In the genomic region with DNA sequence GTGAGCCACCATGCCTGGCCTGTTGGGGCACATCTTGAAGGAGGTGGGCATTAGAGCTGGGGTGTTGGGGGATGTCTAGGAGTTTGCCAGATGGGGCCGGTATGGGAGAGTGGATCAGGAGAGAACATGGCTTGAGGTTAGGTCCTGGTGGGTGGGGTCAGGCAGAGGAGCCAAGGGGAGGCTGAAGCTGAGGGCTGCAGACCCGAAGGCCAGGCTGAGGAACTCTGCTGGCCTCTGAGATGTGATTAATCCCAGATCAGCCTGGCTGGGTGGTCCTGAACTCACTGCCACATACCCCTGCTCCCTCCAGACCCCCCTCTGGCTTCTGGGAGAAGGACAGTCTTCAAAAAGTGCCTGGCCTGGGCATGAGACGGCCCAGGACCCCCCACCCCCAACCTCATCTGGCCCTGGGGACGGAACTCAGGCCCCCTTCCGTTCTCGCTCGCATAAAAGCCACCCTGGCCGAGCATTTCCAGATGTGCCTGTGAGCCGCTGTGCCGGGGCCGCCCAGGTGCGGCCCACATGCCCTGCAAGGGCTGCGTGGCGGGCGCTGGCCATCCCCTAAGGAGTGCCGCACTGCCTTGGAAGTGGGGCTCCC, we compare ENCODE assay signal across 9 cellular contexts. TPM values are rescaled to one million over a fixed set of nuclear protein-coding genes. Genes with fewer than 3 reads are reported as not detected.
DNase-seq lines count a peak whose midpoint lies in the region; ATAC-seq and TF ChIP-seq lines count a peak whose summit lies in the region.
"Had no signal": no experiment of that assay in that cellular context is flagged by ENCODE, and none has a peak within 500 bp of the region (broad histone marks: within the 10 kb centered on the region; RNA-seq: fewer than 3 reads in every experiment).

No MANE protein-coding gene starts in this region.

- no peak for DNase-seq in activated T-cell treated with anti-CD3 and anti-CD28 coated beads, Interleukin-2, amount 50 U/mL, for 4 hours
- no peak for DNase-seq in activated T-cell treated with anti-CD3 and anti-CD28 coated beads, Interleukin-2, amount 50 U/mL, for 48 hours
- DNase-seq in thoracic aorta (ENCODE audit: low spot score) (no peak), DMS53 treated with DMSO at 0.1 percent for 48 hours (lab: John Stamatoyannopoulos, UW; ENCODE audit: unreplicated experiment) (no peak), GM13976 (ENCODE audit: low spot score) (no peak)
- DNase-seq: cortex of kidney had no signal

- in situ Hi-C loops in GM13976 (cut with MboI; ENCODE audit: low sequenced_read_pairs, unreplicated experiment), result no loop called here

- H3K27me3 Mint-ChIP-seq in activated T-cell treated with anti-CD3 and anti-CD28 coated beads, Interleukin-2, amount 50 U/mL, for 4 hours (ENCODE audit: low read depth), result peaks cover 20% of the 10 kb centered on the region
- peaks cover 5% of the 10 kb centered on the region for H3K27me3 Mint-ChIP-seq in activated T-helper 17 cell treated with anti-CD3 and anti-CD28 coated beads, Interleukin-2, amount 50 U/mL, for 72 hours

- H3K36me3 ChIP-seq in iPS-20b (ENCODE audit: insufficient read depth, low read depth, low read length) (no peaks in the 10 kb centered on the region), thoracic aorta (peaks cover 6% of the 10 kb centered on the region)

- H3K36me3 Mint-ChIP-seq in activated T-cell treated with anti-CD3 and anti-CD28 coated beads, Interleukin-2, amount 50 U/mL, for 4 hours (ENCODE audit: insufficient read depth), result no peaks in the 10 kb centered on the region
- H3K36me3 Mint-ChIP-seq in activated T-helper 17 cell treated with anti-CD3 and anti-CD28 coated beads, Interleukin-2, amount 50 U/mL, for 72 hours (ENCODE audit: low read depth), result no peaks in the 10 kb centered on the region

- no peaks in the 10 kb centered on the region for H3K9me3 ChIP-seq in iPS-20b (ENCODE audit: insufficient read depth, low read depth, low read length)
- H3K9me3 ChIP-seq in thoracic aorta, result no peaks in the 10 kb centered on the region

- peaks cover 34% of the 10 kb centered on the region for H3K27me3 ChIP-seq in iPS-20b (ENCODE audit: insufficient read depth, low read length)
- no peaks in the 10 kb centered on the region for H3K27me3 ChIP-seq in thoracic aorta (replicated peaks; ENCODE audit: insufficient read depth)

- H3K4me1 ChIP-seq in iPS-20b (ENCODE audit: insufficient read depth, low read length) (no peaks in the 10 kb centered on the region), thoracic aorta (ENCODE audit: control insufficient read depth in 1 of 2, low read depth in 2 of 2) (peaks cover 14 to 23% of the 10 kb centered on the region in 2 donors)

- H3K27ac Mint-ChIP-seq in activated T-helper 17 cell treated with anti-CD3 and anti-CD28 coated beads, Interleukin-2, amount 50 U/mL, for 72 hours, result no peak overlapping the region

- no peak overlapping the region for H3K9ac ChIP-seq in iPS-20b (ENCODE audit: low read depth, low read length)

- H3K27ac ChIP-seq in iPS-20b (ENCODE audit: low read length) (no peak overlapping the region), thoracic aorta (peak overlapping the region; percentile 96 to 99)

- H3K9me3 Mint-ChIP-seq in activated T-cell treated with anti-CD3 and anti-CD28 coated beads, Interleukin-2, amount 50 U/mL, for 4 hours, result no peaks in the 10 kb centered on the region
- H3K9me3 Mint-ChIP-seq in activated T-helper 17 cell treated with anti-CD3 and anti-CD28 coated beads, Interleukin-2, amount 50 U/mL, for 72 hours, result no peaks in the 10 kb centered on the region

- TF ChIP-seq CTCF in thoracic aorta (IDR thresholded peaks at IDR 0.05) (no peak), GM13976 (IDR thresholded peaks at IDR 0.05; ENCODE audit: borderline replicate concordance, control extremely low read depth, extremely low read depth, insufficient read depth, missing control alignments) (no peak)

- peaks cover 6% of the 10 kb centered on the region for H3K4me1 Mint-ChIP-seq in activated T-cell treated with anti-CD3 and anti-CD28 coated beads, Interleukin-2, amount 50 U/mL, for 4 hours (ENCODE audit: low read depth)
- no peaks in the 10 kb centered on the region for H3K4me1 Mint-ChIP-seq in activated T-helper 17 cell treated with anti-CD3 and anti-CD28 coated beads, Interleukin-2, amount 50 U/mL, for 72 hours

- ATAC-seq in activated T-cell treated with anti-CD3 and anti-CD28 coated beads, Interleukin-2, amount 50 U/mL, for 4 hours, result no peak
- ATAC-seq in activated T-helper 17 cell treated with anti-CD3 and anti-CD28 coated beads, Interleukin-2, amount 50 U/mL, for 72 hours (replicated peaks), result no peak
- ATAC-seq in thoracic aorta (ENCODE audit: insufficient number of reproducible peaks, low FRiP score, low read depth) (no peak), HG02970 (IDR thresholded peaks at IDR 0.05; ENCODE audit: low FRiP score, unreplicated experiment) (no peak)

- peak overlapping the region; percentile 72 for H3K4me3 Mint-ChIP-seq in activated T-cell treated with anti-CD3 and anti-CD28 coated beads, Interleukin-2, amount 50 U/mL, for 4 hours
- H3K4me3 Mint-ChIP-seq in activated T-helper 17 cell treated with anti-CD3 and anti-CD28 coated beads, Interleukin-2, amount 50 U/mL, for 72 hours, result peak overlapping the region; percentile 53

- H3K4me3 ChIP-seq in iPS-20b (ENCODE audit: low read length) (peak overlapping the region; percentile 67; the same call in 1 of the 2 replicates), thoracic aorta (peak overlapping the region; percentile 76)

RNA-seq across cellular contexts. Expression of a gene that starts 2.7 kb away (rescaled TPM):
- total RNA-seq in activated T-cell treated with anti-CD3 and anti-CD28 coated beads, Interleukin-2, amount 50 U/mL, for 4 hours, result 1 to 10 TPM; 8.0 to 9.9 (median 8.3) TPM
- 1 to 10 TPM; 7.0 to 9.1 TPM for total RNA-seq in activated T-helper 17 cell treated with anti-CD3 and anti-CD28 coated beads, Interleukin-2, amount 50 U/mL, for 72 hours
- 100 to 1,000 TPM; 361 to 595 TPM for total RNA-seq in thoracic aorta

RNA-seq across cellular contexts. Expression of a gene that starts 15.9 kb away (rescaled TPM):
- 100 to 1,000 TPM; 144 to 162 (median 147) TPM for total RNA-seq in activated T-cell treated with anti-CD3 and anti-CD28 coated beads, Interleukin-2, amount 50 U/mL, for 4 hours
- 100 to 1,000 TPM in 1 of 2 donors, 10 to 100 TPM in 1; 74.0 to 103 TPM for total RNA-seq in activated T-helper 17 cell treated with anti-CD3 and anti-CD28 coated beads, Interleukin-2, amount 50 U/mL, for 72 hours
- 10 to 100 TPM; 47.8 to 61.9 TPM for total RNA-seq in thoracic aorta

RNA-seq across cellular contexts. Expression of a gene that starts 16.4 kb away (rescaled TPM):
- total RNA-seq in activated T-cell treated with anti-CD3 and anti-CD28 coated beads, Interleukin-2, amount 50 U/mL, for 4 hours, result under 1 TPM in 2 of 3 donors, not detected in 1; 0.87 to 0.94 TPM
- total RNA-seq in activated T-helper 17 cell treated with anti-CD3 and anti-CD28 coated beads, Interleukin-2, amount 50 U/mL, for 72 hours, result not detected
- not detected for total RNA-seq in thoracic aorta

RNA-seq across cellular contexts. Expression of a gene that starts 29.8 kb away (rescaled TPM):
- total RNA-seq in activated T-cell treated with anti-CD3 and anti-CD28 coated beads, Interleukin-2, amount 50 U/mL, for 4 hours, result under 1 TPM; 0.26 to 0.61 (median 0.27) TPM
- total RNA-seq in activated T-helper 17 cell treated with anti-CD3 and anti-CD28 coated beads, Interleukin-2, amount 50 U/mL, for 72 hours, result under 1 TPM in 1 of 2 donors, not detected in 1; 0.26 TPM
- 10 to 100 TPM; 14.4 to 28.4 TPM for total RNA-seq in thoracic aorta

RNA-seq across cellular contexts. Expression of a gene that starts 39.2 kb away (rescaled TPM):
- total RNA-seq in activated T-cell treated with anti-CD3 and anti-CD28 coated beads, Interleukin-2, amount 50 U/mL, for 4 hours, result not detected
- total RNA-seq in activated T-helper 17 cell treated with anti-CD3 and anti-CD28 coated beads, Interleukin-2, amount 50 U/mL, for 72 hours, result 1 to 10 TPM in 1 of 2 donors, not detected in 1; 1.7 TPM
- under 1 TPM; 0.27 to 0.56 TPM for total RNA-seq in thoracic aorta

Comparison
In these comparisons a context has a peak if more than half of its experiments do, and no peak if none do; other contexts are left out.
1. RNA of a gene that starts 2.7 kb away (total RNA-seq): 361 to 595 TPM in thoracic aorta; 7.0 to 9.1 TPM in activated T-helper 17 cell treated with anti-CD3 and anti-CD28 coated beads, Interleukin-2, amount 50 U/mL, for 72 hours and 8.0 to 9.9 TPM in activated T-cell treated with anti-CD3 and anti-CD28 coated beads, Interleukin-2, amount 50 U/mL, for 4 hours; every median in the first group is over 10 times any median in the second.